Comparison of ENCODE assay signal across 32 cellular contexts in the genomic region with DNA sequence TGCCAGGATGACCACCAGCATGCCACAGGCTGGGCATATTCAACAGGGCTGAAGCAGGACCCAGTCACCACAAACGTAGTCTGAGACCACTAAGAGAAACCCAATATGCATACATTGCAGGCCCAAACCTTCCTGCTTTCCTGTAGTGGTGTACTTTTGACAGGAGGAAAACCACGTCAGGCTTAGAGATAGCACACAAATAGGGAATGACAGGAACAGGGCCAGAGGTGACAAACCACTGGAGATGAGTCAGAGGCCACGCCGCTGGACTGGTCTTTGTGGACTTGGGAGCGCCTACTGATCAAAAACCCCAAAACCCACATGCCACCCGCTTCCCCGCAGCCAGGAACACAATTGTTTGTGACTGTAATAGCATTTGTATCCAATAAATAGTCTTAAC. TPM values are rescaled to one million over a fixed set of nuclear protein-coding genes. Genes with fewer than 3 reads are reported as not detected.
DNase-seq lines count a peak whose midpoint lies in the region; ATAC-seq and TF ChIP-seq lines count a peak whose summit lies in the region.
"Had no signal": no experiment of that assay in that cellular context is flagged by ENCODE, and none has a peak within 500 bp of the region (broad histone marks: within the 10 kb centered on the region; RNA-seq: fewer than 3 reads in every experiment).

No MANE protein-coding gene starts in this region.

- H3K79me2 ChIP-seq in neural progenitor cell (ENCODE audit: low read depth), result peaks cover 19% of the 10 kb centered on the region

- CTCF ChIA-PET in AG04450 (lab: Charles Lee), result no interaction called here

- no peak overlapping the region for H2BK15ac ChIP-seq in mesenchymal stem cell (ENCODE audit: low read depth, poor library complexity, severe bottlenecking)

- no peak for DNase-seq in AG04450 (ENCODE audit: low read depth, low spot score)
- DNase-seq in HT1080 (ENCODE audit: low read depth), result peak; percentile 35
- DNase-seq in mesenchymal stem cell, result no peak
- DNase-seq in germinal center (ENCODE audit: low spot score), result no peak
- DNase-seq in neural progenitor cell (ENCODE audit: low spot score), result no peak
- DNase-seq in NCI-H1092 treated with DMSO at 0.1 percent for 48 hours (lab: John Stamatoyannopoulos, UW), result no peak
- no peak for DNase-seq in NCI-H2029 (lab: John Stamatoyannopoulos, UW)
- DNase-seq: activated CD4-positive, alpha-beta memory T cell treated with anti-CD3 and anti-CD28 coated beads for 36 hours; activated naive CD4-positive, alpha-beta T cell treated with Interleukin-2 at 50 U/mL for 16 hours; activated T-cell treated with anti-CD3 and anti-CD28 coated beads, Interleukin-2, amount 50 U/mL, for 1 hour; Calu3; central memory CD4-positive, alpha-beta T cell; dermis blood vessel endothelial cell; H7; Karpas-422; kidney; mesendoderm; naive B cell; NCI-H1092; NCI-H1930; NCI-H226; NCI-H748 treated with DMSO at 0.1 percent for 48 hours; SK-N-SH; stimulated activated CD4-positive, alpha-beta T cell treated with anti-CD3 and anti-CD28 coated beads, Interleukin-12 subunit alpha, Interleukin-12 subunit beta, amount 100 ng/mL, for 4 hours; stimulated activated CD4-positive, alpha-beta T cell treated with anti-CD3 and anti-CD28 coated beads, Interleukin-4, amount 100 ng/mL, for 4 hours had no signal

- H3K9ac ChIP-seq in mesenchymal stem cell (ENCODE audit: low read length), result no peak overlapping the region
- no peak overlapping the region for H3K9ac ChIP-seq in neural progenitor cell
- H3K9ac ChIP-seq: SK-N-SH had no signal

- no peaks in the 10 kb centered on the region for H3K9me3 Mint-ChIP-seq in activated T-helper 17 cell treated with anti-CD3 and anti-CD28 coated beads, Interleukin-2, amount 50 U/mL, for 72 hours
- H3K9me3 Mint-ChIP-seq in neural progenitor cell, result no peaks in the 10 kb centered on the region
- H3K9me3 Mint-ChIP-seq: activated CD4-positive, alpha-beta memory T cell treated with anti-CD3 and anti-CD28 coated beads for 36 hours; naive B cell; stimulated activated naive CD8-positive, alpha-beta T cell treated with anti-CD3 and anti-CD28 coated beads, Interleukin-15, Interleukin-2, amounts not matched to agents 100 ng/mL and 50 ng/mL, for 24 hours had no signal

- H3F3A ChIP-seq in neural progenitor cell (ENCODE audit: low read depth), result peaks cover 38% of the 10 kb centered on the region

- H3K79me1 ChIP-seq in mesenchymal stem cell (replicated peaks; ENCODE audit: low read length, poor library complexity, severe bottlenecking), result peaks cover 1% of the 10 kb centered on the region

- TF ChIP-seq CTCF in AG04450 (IDR thresholded peaks at IDR 0.05; ENCODE audit: low read depth, low read length), result no peak
- TF ChIP-seq CTCF in neural progenitor cell (IDR thresholded peaks at IDR 0.05), result no peak

- H3K27ac ChIP-seq in AG04450 (ENCODE audit: low read depth, low read length) (peak overlapping the region; percentile 21), mesenchymal stem cell (ENCODE audit: low read length, poor library complexity, severe bottlenecking) (peak overlapping the region; percentile 3), neural progenitor cell (no peak overlapping the region)
- H3K27ac ChIP-seq: ascending aorta, C4-2B, right atrium auricular region, tibial nerve had no signal

- H2BK5ac ChIP-seq in mesenchymal stem cell (ENCODE audit: low read depth, low read length, poor library complexity, severe bottlenecking), result no peak overlapping the region

- H3K18ac ChIP-seq in mesenchymal stem cell (ENCODE audit: low read depth in 1 of 2, low read length in 2 of 2), result no peak overlapping the region

- peaks cover 76% of the 10 kb centered on the region for H3K36me3 Mint-ChIP-seq in activated T-helper 17 cell treated with anti-CD3 and anti-CD28 coated beads, Interleukin-2, amount 50 U/mL, for 72 hours (ENCODE audit: low read depth)
- peaks cover 27% of the 10 kb centered on the region for H3K36me3 Mint-ChIP-seq in neural progenitor cell

- no peak overlapping the region for H3K4ac ChIP-seq in mesenchymal stem cell (ENCODE audit: low read depth in 1 of 2, low read length in 2 of 2)

- H3K27me3 Mint-ChIP-seq in activated T-helper 17 cell treated with anti-CD3 and anti-CD28 coated beads, Interleukin-2, amount 50 U/mL, for 72 hours, result no peaks in the 10 kb centered on the region
- peaks cover 7% of the 10 kb centered on the region for H3K27me3 Mint-ChIP-seq in neural progenitor cell (ENCODE audit: insufficient read depth, low read depth)
- H3K27me3 Mint-ChIP-seq: activated CD4-positive, alpha-beta memory T cell treated with anti-CD3 and anti-CD28 coated beads for 36 hours; naive B cell; stimulated activated naive CD8-positive, alpha-beta T cell treated with anti-CD3 and anti-CD28 coated beads, Interleukin-15, Interleukin-2, amounts not matched to agents 100 ng/mL and 50 ng/mL, for 24 hours had no signal

- WGBS in mesenchymal stem cell, result 88% methylated on average over 4 of the region's 7 CpGs

- no peak overlapping the region for H2BK12ac ChIP-seq in mesenchymal stem cell (ENCODE audit: low read length in 2 of 2)

- H2AFZ ChIP-seq in mesenchymal stem cell (ENCODE audit: low read depth, low read length), result no peak overlapping the region
- H2AFZ ChIP-seq in neural progenitor cell (replicated peaks), result no peak overlapping the region

- no peak overlapping the region for H3K23ac ChIP-seq in mesenchymal stem cell (ENCODE audit: low read length in 2 of 2)

- no peaks in the 10 kb centered on the region for H4K20me1 ChIP-seq in neural progenitor cell (ENCODE audit: low read depth)

- H4K91ac ChIP-seq in mesenchymal stem cell (ENCODE audit: low read length), result no peak overlapping the region

- peaks cover 12% of the 10 kb centered on the region for H3K4me1 ChIP-seq in mesenchymal stem cell (ENCODE audit: control insufficient read depth, insufficient read depth, low read depth, low read length)
- peaks cover 10% of the 10 kb centered on the region for H3K4me1 ChIP-seq in neural progenitor cell

- H3K4me2 ChIP-seq in mesenchymal stem cell (ENCODE audit: low read length, poor library complexity, severe bottlenecking) (no peak overlapping the region), neural progenitor cell (no peak overlapping the region)
- H3K4me2 ChIP-seq: SK-N-SH had no signal

- H3K4me3 ChIP-seq in AG04450 (ENCODE audit: low read depth, low read length) (no peak overlapping the region), mesenchymal stem cell (ENCODE audit: insufficient read depth in 1 of 2, low read depth in 1 of 2, low read length in 2 of 2) (no peak overlapping the region), neural progenitor cell (no peak overlapping the region)
- H3K4me3 ChIP-seq: ascending aorta, right atrium auricular region, tibial nerve had no signal

- H4K8ac ChIP-seq in mesenchymal stem cell (ENCODE audit: low read length), result no peak overlapping the region

- H3K27ac Mint-ChIP-seq in activated T-helper 17 cell treated with anti-CD3 and anti-CD28 coated beads, Interleukin-2, amount 50 U/mL, for 72 hours, result no peak overlapping the region
- H3K27ac Mint-ChIP-seq in neural progenitor cell, result no peak overlapping the region
- H3K27ac Mint-ChIP-seq: activated CD4-positive, alpha-beta memory T cell treated with anti-CD3 and anti-CD28 coated beads for 36 hours; stimulated activated naive CD8-positive, alpha-beta T cell treated with anti-CD3 and anti-CD28 coated beads, Interleukin-15, Interleukin-2, amounts not matched to agents 100 ng/mL and 50 ng/mL, for 24 hours had no signal

- H3K9me3 ChIP-seq in AG04450 (ENCODE audit: control insufficient read depth, insufficient read depth, low read length) (no peaks in the 10 kb centered on the region), mesenchymal stem cell (ENCODE audit: control insufficient read depth, low read length) (no peaks in the 10 kb centered on the region), neural progenitor cell (ENCODE audit: low read depth) (no peaks in the 10 kb centered on the region)
- H3K9me3 ChIP-seq: ascending aorta, right atrium auricular region, SK-N-SH, tibial nerve had no signal

- peaks cover 38% of the 10 kb centered on the region for H3K4me1 Mint-ChIP-seq in activated T-helper 17 cell treated with anti-CD3 and anti-CD28 coated beads, Interleukin-2, amount 50 U/mL, for 72 hours
- H3K4me1 Mint-ChIP-seq in neural progenitor cell, result peaks cover 35% of the 10 kb centered on the region

- H3K4me3 Mint-ChIP-seq in activated T-helper 17 cell treated with anti-CD3 and anti-CD28 coated beads, Interleukin-2, amount 50 U/mL, for 72 hours, result no peak overlapping the region
- H3K4me3 Mint-ChIP-seq in neural progenitor cell, result no peak overlapping the region
- H3K4me3 Mint-ChIP-seq: activated CD4-positive, alpha-beta memory T cell treated with anti-CD3 and anti-CD28 coated beads for 36 hours; stimulated activated naive CD8-positive, alpha-beta T cell treated with anti-CD3 and anti-CD28 coated beads, Interleukin-15, Interleukin-2, amounts not matched to agents 100 ng/mL and 50 ng/mL, for 24 hours had no signal

- H2AK5ac ChIP-seq in mesenchymal stem cell (ENCODE audit: low read length, severe bottlenecking), result no peak overlapping the region

- POLR2A ChIA-PET in AG04450 (lab: Yijun Ruan, JAX), result no interaction called here

- H2BK120ac ChIP-seq in mesenchymal stem cell (ENCODE audit: low read depth, low read length), result no peak overlapping the region

- H3K27me3 ChIP-seq in AG04450 (ENCODE audit: control insufficient read depth, insufficient read depth, low read length), result peaks cover 3% of the 10 kb centered on the region
- no peaks in the 10 kb centered on the region for H3K27me3 ChIP-seq in mesenchymal stem cell (ENCODE audit: control insufficient read depth in 1 of 2, insufficient read depth in 1 of 2, low read length in 2 of 2)
- peaks cover 13% of the 10 kb centered on the region for H3K27me3 ChIP-seq in neural progenitor cell
- H3K27me3 ChIP-seq: ascending aorta, right atrium auricular region, tibial nerve had no signal

- H3K14ac ChIP-seq in mesenchymal stem cell (ENCODE audit: low read length in 2 of 2), result no peak overlapping the region

- ATAC-seq in activated T-helper 17 cell treated with anti-CD3 and anti-CD28 coated beads, Interleukin-2, amount 50 U/mL, for 72 hours (replicated peaks), result peak; percentile 8

- H3K36me3 ChIP-seq in mesenchymal stem cell (ENCODE audit: control insufficient read depth in 1 of 2, insufficient read depth in 2 of 2, low read depth in 1 of 2, low read length in 2 of 2) (peaks cover 13 to 76% of the 10 kb centered on the region in 2 experiments), neural progenitor cell (peaks cover 21% of the 10 kb centered on the region)

RNA-seq across cellular contexts. Expression of a gene that starts 3.6 kb away (rescaled TPM):
- 0.07 and 0.19 TPM in 2 replicates for polyA plus RNA-seq in AG04450 (2011; rRNA removed)
- polyA minus RNA-seq in AG04450 (2011; rRNA and poly(A)+ RNA removed), result 0.18 and 0.22 TPM in 2 replicates
- not detected in 2 replicates for total RNA-seq in HT1080 (2014; rRNA removed; shearing (Covaris generic))
- polyA plus RNA-seq in HT1080 (2015; cell fraction: cytosol; rRNA removed), result 0.05 TPM in 1 of 2 replicates, not detected in the other
- polyA plus RNA-seq in HT1080 (2015; cell fraction: nucleus; rRNA removed), result 0.04 and 0.09 TPM in 2 replicates
- 1 to 10 TPM in 1 of 2 donors, under 1 TPM in 1; 0.63 to 1.7 TPM for total RNA-seq in activated T-helper 17 cell treated with anti-CD3 and anti-CD28 coated beads, Interleukin-2, amount 50 U/mL, for 72 hours
- 0.39 TPM for polyA plus RNA-seq in mesenchymal stem cell (2013, experiment 1 of 2)
- polyA plus RNA-seq in mesenchymal stem cell (2013, experiment 2 of 2), result 0.42 TPM
- 0.13 and 0.22 TPM in 2 replicates for total RNA-seq in neural progenitor cell (ENCODE audit: low replicate concordance)
- total RNA-seq: ascending aorta, dermis blood vessel endothelial cell had no signal
- polyA plus RNA-seq: fibroblast of lung had no signal

RNA-seq across cellular contexts. Expression of a gene that starts 7.7 kb away (rescaled TPM):
- polyA plus RNA-seq in AG04450 (2011; rRNA removed), result 26.2 and 35.6 TPM in 2 replicates
- 8.1 and 17.2 TPM in 2 replicates for polyA minus RNA-seq in AG04450 (2011; rRNA and poly(A)+ RNA removed)
- 26.0 and 35.7 TPM in 2 replicates for total RNA-seq in HT1080 (2014; rRNA removed; shearing (Covaris generic))
- 20.8 and 25.3 TPM in 2 replicates for polyA plus RNA-seq in HT1080 (2015; cell fraction: cytosol; rRNA removed)
- 47.6 and 51.1 TPM in 2 replicates for polyA plus RNA-seq in HT1080 (2015; cell fraction: nucleus; rRNA removed)
- 10 to 100 TPM; 38.4 to 44.4 TPM for total RNA-seq in activated T-helper 17 cell treated with anti-CD3 and anti-CD28 coated beads, Interleukin-2, amount 50 U/mL, for 72 hours
- polyA plus RNA-seq in mesenchymal stem cell (2013, experiment 1 of 2), result 32.0 TPM
- 31.3 TPM for polyA plus RNA-seq in mesenchymal stem cell (2013, experiment 2 of 2)
- total RNA-seq in neural progenitor cell (ENCODE audit: low replicate concordance), result 35.0 and 46.3 TPM in 2 replicates

RNA-seq across cellular contexts. Expression of a gene that starts 8.0 kb away (rescaled TPM):
- polyA plus RNA-seq in AG04450 (2011; rRNA removed), result 14.0 and 14.3 TPM in 2 replicates
- 31.4 and 48.7 TPM in 2 replicates for polyA minus RNA-seq in AG04450 (2011; rRNA and poly(A)+ RNA removed)
- total RNA-seq in HT1080 (2014; rRNA removed; shearing (Covaris generic)), result 12.2 and 14.6 TPM in 2 replicates
- 8.6 and 10.1 TPM in 2 replicates for polyA plus RNA-seq in HT1080 (2015; cell fraction: cytosol; rRNA removed)
- 32.8 and 38.8 TPM in 2 replicates for polyA plus RNA-seq in HT1080 (2015; cell fraction: nucleus; rRNA removed)
- total RNA-seq in activated T-helper 17 cell treated with anti-CD3 and anti-CD28 coated beads, Interleukin-2, amount 50 U/mL, for 72 hours, result 10 to 100 TPM; 19.3 to 33.4 TPM
- polyA plus RNA-seq in mesenchymal stem cell (2013, experiment 1 of 2), result 8.0 TPM
- 8.2 TPM for polyA plus RNA-seq in mesenchymal stem cell (2013, experiment 2 of 2)
- total RNA-seq in neural progenitor cell (ENCODE audit: low replicate concordance), result 31.8 and 48.0 TPM in 2 replicates
